ENCODE assay signal across 8 cellular contexts in genomic region chr19:40691421-40692211, GRCh38. TPM values are rescaled to one million over a fixed set of nuclear protein-coding genes. Genes with fewer than 3 reads are reported as not detected.
DNase-seq lines count a peak whose midpoint lies in the region; ATAC-seq and TF ChIP-seq lines count a peak whose summit lies in the region.

No MANE protein-coding gene starts in this region.

- H3K9me3 Mint-ChIP-seq in dendritic cell treated with granulocyte-macrophage colony-stimulating factor and Interleukin-4, amounts not matched to agents 40 ng/mL and 50 ng/mL, for 4 days, result no peaks in the 10 kb centered on the region

- peaks cover 0 to 23% of the 10 kb centered on the region in 2 donors for H3K36me3 ChIP-seq in psoas muscle (ENCODE audit: insufficient read depth in 1 of 2, low read depth in 1 of 2)

- in situ Hi-C loops in G401 (cut with HindIII; ENCODE audit: low sequenced_read_pairs), result no loop called here

- H3K27ac Mint-ChIP-seq in dendritic cell treated with granulocyte-macrophage colony-stimulating factor and Interleukin-4, amounts not matched to agents 40 ng/mL and 50 ng/mL, for 4 days, result peak overlapping the region; percentile 97

- no peaks in the 10 kb centered on the region for H3K9me3 ChIP-seq in psoas muscle

- peak overlapping the region; percentile 83 for H3K27ac ChIP-seq in psoas muscle

- TF ChIP-seq CTCF in psoas muscle (IDR thresholded peaks at IDR 0.05), result no peak
- no peak for TF ChIP-seq CTCF in GM10266 (IDR thresholded peaks at IDR 0.05; ENCODE audit: control insufficient read depth, insufficient read depth, low read depth, missing control alignments)

- H3K27me3 ChIP-seq in psoas muscle (ENCODE audit: insufficient read depth in 3 of 3, low read length in 2 of 3), result no peaks in the 10 kb centered on the region

- peaks cover 57% of the 10 kb centered on the region for H3K36me3 Mint-ChIP-seq in dendritic cell treated with granulocyte-macrophage colony-stimulating factor and Interleukin-4, amounts not matched to agents 40 ng/mL and 50 ng/mL, for 4 days (ENCODE audit: low read depth)

- no peak overlapping the region for H3K4me3 Mint-ChIP-seq in dendritic cell treated with granulocyte-macrophage colony-stimulating factor and Interleukin-4, amounts not matched to agents 40 ng/mL and 50 ng/mL, for 4 days

- peaks cover 8% of the 10 kb centered on the region for H3K4me1 ChIP-seq in psoas muscle

- intact Hi-C loops in dendritic cell treated with granulocyte-macrophage colony-stimulating factor and Interleukin-4, amounts not matched to agents 40 ng/mL and 50 ng/mL, for 4 days (cut with micrococcal nuclease), result loop anchor here (2.0 kb wide), 1 partner anchor 29 kb away; no protein-coding TSS in a partner anchor
- intact Hi-C loops in psoas muscle (cut with DNase I), result loop anchor here in 1 of 2 donors (2.0 kb wide), 1 partner anchor 23 kb away; no protein-coding TSS in a partner anchor

- H3K4me3 ChIP-seq in psoas muscle, result peak overlapping the region; percentile 72

- H3K4me1 Mint-ChIP-seq in dendritic cell treated with granulocyte-macrophage colony-stimulating factor and Interleukin-4, amounts not matched to agents 40 ng/mL and 50 ng/mL, for 4 days (ENCODE audit: low read depth), result peaks cover 12% of the 10 kb centered on the region

- peak; percentile 49 for DNase-seq in G401 (ENCODE audit: low spot score)
- DNase-seq in NCI-H2171 treated with DMSO at 0.1 percent for 48 hours (lab: John Stamatoyannopoulos, UW), result peak; percentile 96
- DNase-seq in psoas muscle, result peak in 1 of 2 donors; percentile 62
- DNase-seq in HuH-7.5 (ENCODE audit: low spot score), result no peak
- DNase-seq in HPDE6-E6E7 (ENCODE audit: extremely low spot score), result no peak
- DNase-seq in GM10266 (ENCODE audit: extremely low spot score), result no peak

- WGBS in psoas muscle, 3 donors, result 55 to 75% (median 57%) methylated on average over 22 to 23 of the region's 24 CpGs

- peak in 3 of 4 donors; percentile 2 to 17 (median 11) for ATAC-seq in psoas muscle
- ATAC-seq in GM21447 (IDR thresholded peaks at IDR 0.05; ENCODE audit: unreplicated experiment), result no peak

- H3K27me3 Mint-ChIP-seq in dendritic cell treated with granulocyte-macrophage colony-stimulating factor and Interleukin-4, amounts not matched to agents 40 ng/mL and 50 ng/mL, for 4 days, result no peaks in the 10 kb centered on the region

RNA-seq across cellular contexts. Expression of gene NUMBL, which starts 1.2 kb away (rescaled TPM):
- total RNA-seq in G401 (2014; rRNA removed; shearing (Covaris generic)), result 18.5 and 25.1 TPM in 2 replicates
- total RNA-seq in psoas muscle, result 10 to 100 TPM; 12.0 to 13.3 (median 12.9) TPM
- polyA plus RNA-seq in psoas muscle, result 1 to 10 TPM; 3.3 to 5.5 (median 4.1) TPM

RNA-seq across cellular contexts. Expression of gene COQ8B, which starts 25.1 kb away (rescaled TPM):
- total RNA-seq in G401 (2014; rRNA removed; shearing (Covaris generic)), result 58.6 and 59.5 TPM in 2 replicates
- 10 to 100 TPM in 3 of 4 donors, 1 to 10 TPM in 1; 6.8 to 16.2 (median 13.7) TPM for total RNA-seq in psoas muscle
- 10 to 100 TPM; 13.2 to 43.1 (median 16.1) TPM for polyA plus RNA-seq in psoas muscle

RNA-seq across cellular contexts. Expression of gene ITPKC, which starts 25.3 kb away (rescaled TPM):
- total RNA-seq in G401 (2014; rRNA removed; shearing (Covaris generic)), result 14.3 and 24.4 TPM in 2 replicates
- 10 to 100 TPM in 3 of 4 donors, 1 to 10 TPM in 1; 6.9 to 16.7 (median 14.2) TPM for total RNA-seq in psoas muscle
- polyA plus RNA-seq in psoas muscle, result 10 to 100 TPM; 10.2 to 19.2 (median 16.6) TPM

RNA-seq across cellular contexts. Expression of gene ACTMAP, which starts 58.7 kb away (rescaled TPM):
- total RNA-seq in G401 (2014; rRNA removed; shearing (Covaris generic)), result 3.3 and 6.8 TPM in 2 replicates
- total RNA-seq in psoas muscle, result 10 to 100 TPM in 2 of 4 donors, 1 to 10 TPM in 2; 6.7 to 13.3 (median 9.6) TPM
- 1 to 10 TPM; 5.1 to 8.9 (median 6.6) TPM for polyA plus RNA-seq in psoas muscle

RNA-seq across cellular contexts. Expression of gene SNRPA, which starts 59.4 kb away (rescaled TPM):
- total RNA-seq in G401 (2014; rRNA removed; shearing (Covaris generic)), result 134 and 162 TPM in 2 replicates
- 10 to 100 TPM; 27.5 to 43.6 (median 33.5) TPM for total RNA-seq in psoas muscle
- 10 to 100 TPM; 21.5 to 34.2 (median 22.5) TPM for polyA plus RNA-seq in psoas muscle

Comparison
In these comparisons a context has a peak if more than half of its experiments do, and no peak if none do; other contexts are left out.
1. DNase-seq: peak in G401 (single experiment) and NCI-H2171 treated with DMSO at 0.1 percent for 48 hours (single experiment); none in HuH-7.5 (single experiment), HPDE6-E6E7 (single experiment) and GM10266 (single experiment).